In genomic region chr1:223531742-223532341, GRCh38 we compare ENCODE assay signal across 1 cellular context.
TF ChIP-seq lines count a peak whose summit lies in the region.

No MANE protein-coding gene starts in this region.

TF ChIP-seq in HEK293, 187 proteins besides CTCF, POLR2A, EP300 and RAD21 (continued from another document):
- TF ChIP-seq INSM2 (tag by site-specific recombination; IDR thresholded peaks at IDR 0.05), result no peak
- peak; percentile 91 for TF ChIP-seq ZNF2 (tag by site-specific recombination; IDR thresholded peaks at IDR 0.05)
- TF ChIP-seq SALL2 (tag by site-specific recombination; IDR thresholded peaks at IDR 0.05; ENCODE audit: borderline replicate concordance), result no peak
- no peak for TF ChIP-seq ZNF776 (tag by site-specific recombination; IDR thresholded peaks at IDR 0.05; ENCODE audit: borderline replicate concordance)
- TF ChIP-seq ZNF157 (tag by site-specific recombination; IDR thresholded peaks at IDR 0.05), result no peak
- TF ChIP-seq, protein P1, sequence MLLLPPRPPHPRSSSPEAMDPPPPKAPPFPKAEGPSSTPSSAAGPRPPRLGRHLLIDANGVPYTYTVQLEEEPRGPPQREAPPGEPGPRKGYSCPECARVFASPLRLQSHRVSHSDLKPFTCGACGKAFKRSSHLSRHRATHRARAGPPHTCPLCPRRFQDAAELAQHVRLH (tag by site-specific recombination; IDR thresholded peaks at IDR 0.05), result no peak
- 0 out of 2 replicates have a peak, but pooled peaks have one; percentile 51 for TF ChIP-seq ZSCAN30 (tag by site-specific recombination; IDR thresholded peaks at IDR 0.05)
- TF ChIP-seq PRDM10 (tag by site-specific recombination; IDR thresholded peaks at IDR 0.05), result peak; percentile 44
- TF ChIP-seq ZNF184 (tag by site-specific recombination; IDR thresholded peaks at IDR 0.05), result peak; percentile 42; the same call in 1 of the 2 replicates
- no peak for TF ChIP-seq ZNF280D (tag by site-specific recombination; IDR thresholded peaks at IDR 0.05)
- no peak for TF ChIP-seq GLI4 (tag by site-specific recombination; IDR thresholded peaks at IDR 0.05)
- TF ChIP-seq EGR2 (tag by site-specific recombination; IDR thresholded peaks at IDR 0.05; ENCODE audit: low read depth), result peak; percentile 89
